8 cellular contexts compared by ENCODE assay signal in genomic region chr9:33719581-33720374, GRCh38.
DNase-seq lines count a peak whose midpoint lies in the region; ATAC-seq and TF ChIP-seq lines count a peak whose summit lies in the region.

No MANE protein-coding gene starts in this region.

- no peaks in the 10 kb centered on the region for H3K36me3 Mint-ChIP-seq in activated B cell treated with CpG ODN at 0.5 μM for 24 hours (ENCODE audit: low read depth)

- TF ChIP-seq CTCF in activated B cell treated with CpG ODN at 0.5 μM for 24 hours (IDR thresholded peaks at IDR 0.05), result no peak
- TF ChIP-seq CTCF in psoas muscle (IDR thresholded peaks at IDR 0.05), result peak; percentile 27
- TF ChIP-seq CTCF in suprapubic skin (IDR thresholded peaks at IDR 0.05), result peak in 1 of 2 donors; percentile 46

- H3K4me1 Mint-ChIP-seq in activated B cell treated with CpG ODN at 0.5 μM for 24 hours, result peaks cover 4% of the 10 kb centered on the region

- CTCF ChIA-PET in activated B cell treated with CpG ODN at 0.5 μM for 24 hours (lab: Charles Lee), result interaction anchor here (0.6 to 6.3 kb wide), 2 partner anchors 96 to 672 kb away, joined by 3 to 54 read pairs; no protein-coding TSS in a partner anchor

- WGBS in psoas muscle, 3 donors, result 43 to 57% (median 46%) methylated on average over 18 to 19 of the region's 19 CpGs
- WGBS in suprapubic skin, result 70% methylated on average over 13 of the region's 19 CpGs

- POLR2A ChIA-PET in activated B cell treated with CpG ODN at 0.5 μM for 24 hours (lab: Charles Lee), result no interaction called here

- intact Hi-C loops in activated B cell treated with CpG ODN at 0.5 μM for 24 hours (cut with micrococcal nuclease) (loop anchor here (5.0 kb wide), 1 partner anchor 42 kb away; no protein-coding TSS in a partner anchor), psoas muscle (cut with DNase I) (no loop called here)

- TF ChIP-seq EP300 in suprapubic skin (IDR thresholded peaks at IDR 0.05), result no peak

- H3K27me3 ChIP-seq in psoas muscle (ENCODE audit: insufficient read depth in 3 of 3, low read length in 2 of 3), result no peaks in the 10 kb centered on the region
- H3K27me3 ChIP-seq in suprapubic skin, result no peaks in the 10 kb centered on the region

- no peaks in the 10 kb centered on the region for H3K9me3 ChIP-seq in psoas muscle
- H3K9me3 ChIP-seq in suprapubic skin, result no peaks in the 10 kb centered on the region

- TF ChIP-seq POLR2A in erythroblast (IDR thresholded peaks at IDR 0.05; ENCODE audit: low read length) (no peak), suprapubic skin (IDR thresholded peaks at IDR 0.05) (no peak)

- H3K4me3 Mint-ChIP-seq in activated B cell treated with CpG ODN at 0.5 μM for 24 hours, result no peak overlapping the region

- DNase-seq in NCI-H1436 (lab: John Stamatoyannopoulos, UW), result peak; percentile 18
- DNase-seq in NCI-H1436 treated with DMSO at 0.1 percent for 48 hours (lab: John Stamatoyannopoulos, UW), result no peak
- peak; percentile 15 for DNase-seq in M059J (ENCODE audit: low read depth)
- DNase-seq in activated B cell treated with CpG ODN at 0.5 μM for 24 hours, result peak; percentile 23
- DNase-seq in erythroblast (lab: John Stamatoyannopoulos, UW), result peak; percentile 66 to 75
- DNase-seq in psoas muscle, result peak in 1 of 2 donors; percentile 49
- DNase-seq in suprapubic skin (ENCODE audit: low spot score in 2 of 2), result no peak
- no peak for DNase-seq in NCI-H2171 treated with DMSO at 0.1 percent for 48 hours (lab: John Stamatoyannopoulos, UW)

- H3K36me3 ChIP-seq in psoas muscle (ENCODE audit: insufficient read depth in 1 of 2, low read depth in 1 of 2), result no peaks in the 10 kb centered on the region
- H3K36me3 ChIP-seq in suprapubic skin, result no peaks in the 10 kb centered on the region

- peaks cover 4% of the 10 kb centered on the region for H3K9me3 Mint-ChIP-seq in activated B cell treated with CpG ODN at 0.5 μM for 24 hours

- H3K27ac Mint-ChIP-seq in activated B cell treated with CpG ODN at 0.5 μM for 24 hours, result no peak overlapping the region

- H3K4me1 ChIP-seq in psoas muscle (peaks cover 4% of the 10 kb centered on the region), suprapubic skin (peaks cover 3% of the 10 kb centered on the region)

- H3K4me3 ChIP-seq in psoas muscle, result no peak overlapping the region
- no peak overlapping the region for H3K4me3 ChIP-seq in suprapubic skin

- H3K27ac ChIP-seq in psoas muscle (no peak overlapping the region), suprapubic skin (no peak overlapping the region)

- ATAC-seq in activated B cell treated with CpG ODN at 0.5 μM for 24 hours (ENCODE audit: low read depth) (peak; percentile 42), psoas muscle (peak in 3 of 4 donors; percentile 32 to 35 (median 34))

- peaks cover 13% of the 10 kb centered on the region for H3K27me3 Mint-ChIP-seq in activated B cell treated with CpG ODN at 0.5 μM for 24 hours

Comparison
In these comparisons a context has a peak if more than half of its experiments do, and no peak if none do; other contexts are left out.
1. DNase-seq: peak in NCI-H1436 (single experiment), M059J (single experiment), activated B cell treated with CpG ODN at 0.5 μM for 24 hours (single experiment) and erythroblast (2 of 2); none in NCI-H1436 treated with DMSO at 0.1 percent for 48 hours (single experiment), suprapubic skin (0 of 2) and NCI-H2171 treated with DMSO at 0.1 percent for 48 hours (single experiment).